Comparison of ENCODE assay signal across 14 cellular contexts in genomic region chr19:11708457-11708856, GRCh38. TPM values are rescaled to one million over a fixed set of nuclear protein-coding genes. Genes with fewer than 3 reads are reported as not detected.
DNase-seq lines count a peak whose midpoint lies in the region; ATAC-seq and TF ChIP-seq lines count a peak whose summit lies in the region.
"Had no signal": no experiment of that assay in that cellular context is flagged by ENCODE, and none has a peak within 500 bp of the region (broad histone marks: within the 10 kb centered on the region; RNA-seq: fewer than 3 reads in every experiment).

No MANE protein-coding gene starts in this region.

- H3K9me3 Mint-ChIP-seq in activated T-cell treated with anti-CD3 and anti-CD28 coated beads, Interleukin-2, amount 50 U/mL, for 72 hours = peaks cover 0 to 2% of the 10 kb centered on the region in 2 donors
- H3K9me3 Mint-ChIP-seq in endothelial cell (ENCODE audit: unreplicated experiment) = peaks cover 15% of the 10 kb centered on the region

- no peak for TF ChIP-seq CTCF in GM10248 (IDR thresholded peaks at IDR 0.05; ENCODE audit: control extremely low read depth, extremely low read depth, low read depth, missing control alignments)
- no peak for TF ChIP-seq CTCF in GM13977 (IDR thresholded peaks at IDR 0.05; ENCODE audit: extremely low read depth, insufficient read depth, missing control alignments)
- TF ChIP-seq CTCF in endothelial cell (IDR thresholded peaks at IDR 0.05; ENCODE audit: unreplicated experiment) = no peak

- no peak overlapping the region for H3K4me3 Mint-ChIP-seq in activated T-cell treated with anti-CD3 and anti-CD28 coated beads, Interleukin-2, amount 50 U/mL, for 72 hours
- peak overlapping the region; percentile 0 for H3K4me3 Mint-ChIP-seq in endothelial cell (ENCODE audit: unreplicated experiment)
- H3K4me3 Mint-ChIP-seq: CD8-positive, alpha-beta memory T cell; H9 had no signal

- ATAC-seq in activated T-cell treated with anti-CD3 and anti-CD28 coated beads, Interleukin-2, amount 50 U/mL, for 72 hours (replicated peaks in 1 of 2) = peak; percentile 37 to 39
- ATAC-seq in HG03139 (IDR thresholded peaks at IDR 0.05; ENCODE audit: unreplicated experiment) = no peak

- peaks cover 7% of the 10 kb centered on the region for H3K4me1 Mint-ChIP-seq in activated T-cell treated with anti-CD3 and anti-CD28 coated beads, Interleukin-2, amount 50 U/mL, for 72 hours (ENCODE audit: low read depth)
- H3K4me1 Mint-ChIP-seq in endothelial cell (ENCODE audit: unreplicated experiment) = no peaks in the 10 kb centered on the region
- H3K4me1 Mint-ChIP-seq: CD8-positive, alpha-beta memory T cell; H9 had no signal

- DNase-seq in activated T-cell treated with anti-CD3 and anti-CD28 coated beads, Interleukin-2, amount 50 U/mL, for 72 hours = no peak
- no peak for DNase-seq in activated T-cell treated with anti-CD3 and anti-CD28 coated beads, Interleukin-2, amount 50 U/mL, for 48 hours
- DNase-seq in GM10248 (ENCODE audit: extremely low spot score) = peak; percentile 34
- DNase-seq in GM13977 (ENCODE audit: low spot score) = peak; percentile 49
- no peak for DNase-seq in endothelial cell (ENCODE audit: low spot score)
- no peak for DNase-seq in NCI-H1092 (lab: John Stamatoyannopoulos, UW)
- DNase-seq in activated CD4-positive, CD25-positive, alpha-beta regulatory T cell treated with anti-CD3 and anti-CD28 coated beads, Interleukin-2, amount 50 U/mL, for 72 hours = no peak
- DNase-seq: 8988T; AML-193; Caco-2; CD8-positive, alpha-beta memory T cell; GOT3; H9 had no signal

- H3K27me3 Mint-ChIP-seq in activated T-cell treated with anti-CD3 and anti-CD28 coated beads, Interleukin-2, amount 50 U/mL, for 72 hours (ENCODE audit: low read depth) = peaks cover 6% of the 10 kb centered on the region
- no peaks in the 10 kb centered on the region for H3K27me3 Mint-ChIP-seq in endothelial cell (ENCODE audit: unreplicated experiment)

- no peak overlapping the region for H3K27ac Mint-ChIP-seq in activated T-cell treated with anti-CD3 and anti-CD28 coated beads, Interleukin-2, amount 50 U/mL, for 72 hours
- H3K27ac Mint-ChIP-seq in endothelial cell (ENCODE audit: unreplicated experiment) = no peak overlapping the region
- H3K27ac Mint-ChIP-seq: CD8-positive, alpha-beta memory T cell; H9 had no signal

- in situ Hi-C loops in GM13977 (cut with MboI; ENCODE audit: low pct_unique_long_range_greater_than_20kb, low sequenced_read_pairs, unreplicated experiment) = no loop called here

- H3K36me3 Mint-ChIP-seq in activated T-cell treated with anti-CD3 and anti-CD28 coated beads, Interleukin-2, amount 50 U/mL, for 72 hours (ENCODE audit: insufficient read depth in 2 of 2) = no peaks in the 10 kb centered on the region
- H3K36me3 Mint-ChIP-seq in endothelial cell (ENCODE audit: low read depth, unreplicated experiment) = peaks cover 8% of the 10 kb centered on the region

- CTCF ChIA-PET in GM10248 (lab: Yijun Ruan, JAX) = interaction anchor here (1.1 to 1.4 kb wide), 3 partner anchors 9 to 20 kb away, joined by 3 to 8 read pairs (median 6); no protein-coding TSS in a partner anchor

- POLR2A ChIA-PET in GM10248 (lab: Yijun Ruan, JAX) = no interaction called here

RNA-seq across cellular contexts. Expression of gene ZNF823, which starts 30.3 kb away (rescaled TPM):
- total RNA-seq in activated T-cell treated with anti-CD3 and anti-CD28 coated beads, Interleukin-2, amount 50 U/mL, for 72 hours = 1 to 10 TPM; 1.4 to 3.3 TPM
- 6.7 TPM for total RNA-seq in endothelial cell (ENCODE audit: unreplicated experiment)

RNA-seq across cellular contexts. Expression of gene ZNF441, which starts 58.3 kb away (rescaled TPM):
- total RNA-seq in activated T-cell treated with anti-CD3 and anti-CD28 coated beads, Interleukin-2, amount 50 U/mL, for 72 hours = 1 to 10 TPM; 5.3 to 6.0 TPM
- total RNA-seq in endothelial cell (ENCODE audit: unreplicated experiment) = 0.05 TPM

Comparison
In these comparisons a context has a peak if more than half of its experiments do, and no peak if none do; other contexts are left out.
1. DNase-seq: peak in GM10248 (single experiment) and GM13977 (single experiment); none in activated T-cell treated with anti-CD3 and anti-CD28 coated beads, Interleukin-2, amount 50 U/mL, for 72 hours (0 of 2), activated T-cell treated with anti-CD3 and anti-CD28 coated beads, Interleukin-2, amount 50 U/mL, for 48 hours (0 of 2), endothelial cell (single experiment), NCI-H1092 (single experiment) and activated CD4-positive, CD25-positive, alpha-beta regulatory T cell treated with anti-CD3 and anti-CD28 coated beads, Interleukin-2, amount 50 U/mL, for 72 hours (single experiment).